ENCODE assay signal across 1 cellular context in the genomic region with DNA sequence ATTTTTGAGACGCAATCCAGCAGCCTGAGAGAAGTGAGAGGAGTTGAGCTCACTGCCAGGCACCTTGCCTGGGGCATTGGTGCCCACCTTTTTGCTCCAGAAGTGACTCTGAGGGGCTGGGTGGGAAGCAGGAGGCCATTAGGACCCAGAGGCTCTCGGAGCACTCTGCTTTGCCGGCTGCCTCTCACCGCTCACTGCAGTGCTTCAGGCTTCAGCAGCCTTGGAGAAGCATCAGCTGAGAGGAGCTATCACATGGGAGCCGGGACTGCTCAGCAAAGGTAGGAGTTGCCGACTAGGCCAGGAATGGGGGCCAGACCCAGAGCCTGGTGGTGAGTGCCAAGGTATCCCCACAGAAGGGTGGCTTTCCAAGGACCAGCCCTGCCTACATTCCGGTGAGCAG.
TF ChIP-seq lines count a peak whose summit lies in the region.

A gene with protein sequence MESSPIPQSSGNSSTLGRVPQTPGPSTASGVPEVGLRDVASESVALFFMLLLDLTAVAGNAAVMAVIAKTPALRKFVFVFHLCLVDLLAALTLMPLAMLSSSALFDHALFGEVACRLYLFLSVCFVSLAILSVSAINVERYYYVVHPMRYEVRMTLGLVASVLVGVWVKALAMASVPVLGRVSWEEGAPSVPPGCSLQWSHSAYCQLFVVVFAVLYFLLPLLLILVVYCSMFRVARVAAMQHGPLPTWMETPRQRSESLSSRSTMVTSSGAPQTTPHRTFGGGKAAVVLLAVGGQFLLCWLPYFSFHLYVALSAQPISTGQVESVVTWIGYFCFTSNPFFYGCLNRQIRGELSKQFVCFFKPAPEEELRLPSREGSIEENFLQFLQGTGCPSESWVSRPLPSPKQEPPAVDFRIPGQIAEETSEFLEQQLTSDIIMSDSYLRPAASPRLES (plus strand): TSS at position 197 of the 400 bp plus-strand sequence. CDS start 3,151 bp downstream, outside the sequence.

TF ChIP-seq in neural cell, 6 proteins besides CTCF, POLR2A, EP300 and RAD21:
- TF ChIP-seq POLR2AphosphoS5 (IDR thresholded peaks at IDR 0.05) = peak; percentile 77
- TF ChIP-seq REST (IDR thresholded peaks at IDR 0.05; ENCODE audit: borderline replicate concordance) = no peak
- TF ChIP-seq TAF1 (IDR thresholded peaks at IDR 0.05; ENCODE audit: low read depth) = peak; percentile 66
- TF ChIP-seq MXI1 (conservative IDR thresholded peaks at IDR 0.05; ENCODE audit: poor library complexity, severe bottlenecking) = peak; percentile 72
- TF ChIP-seq EZH2 (IDR thresholded peaks at IDR 0.05; ENCODE audit: borderline replicate concordance, insufficient read depth, low read length, poor library complexity, severe bottlenecking) = no peak
